In the genomic region with DNA sequence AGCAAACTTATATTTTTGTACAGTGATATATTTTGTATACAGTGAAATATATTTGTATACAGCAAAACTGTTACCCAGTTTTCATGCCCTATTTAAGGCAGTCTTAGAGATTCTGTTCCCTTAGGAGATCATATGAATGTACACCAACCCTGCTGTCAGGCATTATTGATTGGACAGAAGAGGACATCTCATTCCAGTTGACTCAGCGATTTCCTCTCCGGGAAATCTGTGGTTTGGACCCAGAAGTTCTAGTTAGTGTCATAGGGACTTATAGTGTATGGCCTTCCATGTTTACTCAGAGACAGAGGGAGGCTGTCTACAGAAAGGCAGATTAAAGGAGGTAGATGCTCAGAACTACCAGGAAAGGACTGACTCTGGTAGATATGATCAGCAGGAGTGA, we compare ENCODE assay signal across 22 cellular contexts.
"Had no signal": no experiment of that assay in that cellular context is flagged by ENCODE, and none has a peak within 500 bp of the region (broad histone marks: within the 10 kb centered on the region; RNA-seq: fewer than 3 reads in every experiment).

No MANE protein-coding gene starts in this region.

- H3K27me3 ChIP-seq: ascending aorta, SJSA1 had no signal

- H3K4me1 ChIP-seq: ascending aorta, SJSA1 had no signal

- H3K9me3 ChIP-seq: ascending aorta, SJSA1 had no signal

- H3K27ac Mint-ChIP-seq: activated CD8-positive, alpha-beta T cell treated with anti-CD3 and anti-CD28 coated beads for 36 hours; activated naive CD4-positive, alpha-beta T cell treated with anti-CD3 and anti-CD28 coated beads, Interleukin-2, amount 50 U/mL, for 24 hours; activated T-cell treated with anti-CD3 and anti-CD28 coated beads, Interleukin-2, amount 50 U/mL, for 72 hours; brain; T-helper 1 cell treated with Interleukin-12 subunit alpha and Interleukin-12 subunit beta and Interleukin-4 antibody, amounts not matched to agents 30 μg/mL and 1 μg/mL, for 36 hours had no signal

- FAIRE-seq: RCC 7860 had no signal

- H3K36me3 ChIP-seq: ascending aorta, SJSA1 had no signal

- H3K27me3 Mint-ChIP-seq: activated CD8-positive, alpha-beta T cell treated with anti-CD3 and anti-CD28 coated beads for 36 hours; brain had no signal

- ATAC-seq: activated CD4-positive, CD25-positive, alpha-beta regulatory T cell treated with anti-CD3 and anti-CD28 coated beads, Interleukin-2, amount 50 U/mL, for 24 hours; activated CD8-positive, alpha-beta T cell treated with anti-CD3 and anti-CD28 coated beads for 36 hours; activated T-cell treated with anti-CD3 and anti-CD28 coated beads, Interleukin-2, amount 50 U/mL, for 72 hours; SK-N-SH treated with all-trans-retinoic acid at 6 μM for 48 hours had no signal

- H3K27ac ChIP-seq: ascending aorta, SJSA1 had no signal

- DNase-seq: activated CD4-positive, alpha-beta T cell treated with anti-CD3 and anti-CD28 coated beads for 4 hours; activated CD8-positive, alpha-beta memory T cell treated with anti-CD3 and anti-CD28 coated beads, Interleukin-2, amount 50 U/mL, for 4 hours; activated CD8-positive, alpha-beta T cell treated with anti-CD3 and anti-CD28 coated beads for 36 hours; activated naive CD4-positive, alpha-beta T cell; activated T-cell treated with anti-CD3 and anti-CD28 coated beads, Interleukin-2, amount 50 U/mL, for 72 hours; amniotic stem cell; NCI-H1092; NCI-H1417; NCI-H1694; NCI-H2029; NCI-H510A treated with DMSO at 0.1 percent for 48 hours; NCI-H69; SHP77 had no signal

- H3K36me3 Mint-ChIP-seq: activated naive CD4-positive, alpha-beta T cell treated with anti-CD3 and anti-CD28 coated beads, Interleukin-2, amount 50 U/mL, for 24 hours; brain had no signal

- H3K4me3 ChIP-seq: ascending aorta, SJSA1 had no signal

- H3K4me3 Mint-ChIP-seq: activated CD8-positive, alpha-beta T cell treated with anti-CD3 and anti-CD28 coated beads for 36 hours; activated naive CD4-positive, alpha-beta T cell treated with anti-CD3 and anti-CD28 coated beads, Interleukin-2, amount 50 U/mL, for 24 hours; activated T-cell treated with anti-CD3 and anti-CD28 coated beads, Interleukin-2, amount 50 U/mL, for 72 hours; brain; central memory CD8-positive, alpha-beta T cell; T-helper 1 cell treated with Interleukin-12 subunit alpha and Interleukin-12 subunit beta and Interleukin-4 antibody, amounts not matched to agents 30 μg/mL and 1 μg/mL, for 36 hours had no signal

- H3K4me1 Mint-ChIP-seq: activated naive CD4-positive, alpha-beta T cell treated with anti-CD3 and anti-CD28 coated beads, Interleukin-2, amount 50 U/mL, for 24 hours; brain; central memory CD8-positive, alpha-beta T cell had no signal
